In genomic region chr3:62622553-62623174, GRCh38 we compare ENCODE assay signal across 8 cellular contexts.
DNase-seq lines count a peak whose midpoint lies in the region; FAIRE-seq and TF ChIP-seq lines count a peak whose summit lies in the region.

No MANE protein-coding gene starts in this region.

- no peaks in the 10 kb centered on the region for H3K79me2 ChIP-seq in Karpas-422 (ENCODE audit: low read length)

- H3K27me3 ChIP-seq in Karpas-422 (ENCODE audit: low read length), result no peaks in the 10 kb centered on the region
- H3K27me3 ChIP-seq in effector memory CD4-positive, alpha-beta T cell (replicated peaks; ENCODE audit: control insufficient read depth, insufficient read depth, low read length, poor library complexity, severe bottlenecking), result no peaks in the 10 kb centered on the region

- no peaks in the 10 kb centered on the region for H4K20me1 ChIP-seq in Karpas-422 (ENCODE audit: insufficient read depth, low read depth, low read length)

- H2AFZ ChIP-seq in Karpas-422 (ENCODE audit: low read length), result no peak overlapping the region

- H3K9me3 ChIP-seq in Karpas-422 (ENCODE audit: low read length), result no peaks in the 10 kb centered on the region
- no peaks in the 10 kb centered on the region for H3K9me3 ChIP-seq in effector memory CD4-positive, alpha-beta T cell (ENCODE audit: control insufficient read depth, low read length)

- TF ChIP-seq CTCF in 22Rv1 (IDR thresholded peaks at IDR 0.05) (peak; percentile 77), GM12864 (IDR thresholded peaks at IDR 0.05; ENCODE audit: low read depth, low read length, missing control alignments) (peak; percentile 58)

- no peak overlapping the region for H3K9ac ChIP-seq in Karpas-422 (ENCODE audit: low read length)

- H3K27ac ChIP-seq in 22Rv1 (no peak overlapping the region), Karpas-422 (ENCODE audit: low read length) (no peak overlapping the region)
- no peak overlapping the region for H3K27ac ChIP-seq in effector memory CD4-positive, alpha-beta T cell (ENCODE audit: insufficient read depth, low read length, poor library complexity, severe bottlenecking)

- FAIRE-seq in frontal cortex (lab: Jason Lieb, UNC), result peak; percentile 31

- H3K36me3 ChIP-seq in Karpas-422 (ENCODE audit: insufficient read depth, low read length), result no peaks in the 10 kb centered on the region
- H3K36me3 ChIP-seq in effector memory CD4-positive, alpha-beta T cell (ENCODE audit: control insufficient read depth, insufficient read depth, low read length), result no peaks in the 10 kb centered on the region

- DNase-seq in GM12864 (ENCODE audit: low read depth), result peak; percentile 15
- peak; percentile 85 for DNase-seq in Karpas-422
- DNase-seq in SKM-1 treated with dmso at 0.1 percent for 144 hours (lab: John Stamatoyannopoulos, UW; ENCODE audit: unreplicated experiment), result peak; percentile 38
- peak in 1 of 2 donors; percentile 12 for DNase-seq in frontal cortex (ENCODE audit: low spot score in 2 of 2)
- DNase-seq in putamen (ENCODE audit: low spot score), result peak; percentile 26
- DNase-seq in effector memory CD4-positive, alpha-beta T cell, result no peak
- DNase-seq in stimulated activated CD4-positive, alpha-beta T cell treated with anti-CD3 and anti-CD28 coated beads, Interleukin-12 subunit alpha, Interleukin-12 subunit beta, amount 100 ng/mL, for 4 hours, result no peak

- H3K4me3 ChIP-seq in GM12864 (ENCODE audit: low read depth, low read length), result no peak overlapping the region
- no peak overlapping the region for H3K4me3 ChIP-seq in Karpas-422 (ENCODE audit: low read length)
- H3K4me3 ChIP-seq in effector memory CD4-positive, alpha-beta T cell (ENCODE audit: insufficient read depth, low read depth, low read length, poor library complexity, severe bottlenecking), result no peak overlapping the region

- no peaks in the 10 kb centered on the region for H3K9me2 ChIP-seq in Karpas-422 (replicated peaks; ENCODE audit: insufficient read depth, low read length)

- H3K4me1 ChIP-seq in Karpas-422 (ENCODE audit: low read length), result peaks cover 11% of the 10 kb centered on the region
- H3K4me1 ChIP-seq in effector memory CD4-positive, alpha-beta T cell (ENCODE audit: control insufficient read depth, insufficient read depth, low read length, poor library complexity, severe bottlenecking), result no peaks in the 10 kb centered on the region

- no peak overlapping the region for H3K4me2 ChIP-seq in Karpas-422 (ENCODE audit: low read depth, low read length, poor library complexity, severe bottlenecking)

Comparison
In these comparisons a context has a peak if more than half of its experiments do, and no peak if none do; other contexts are left out.
1. DNase-seq: peak in GM12864 (single experiment), Karpas-422 (single experiment), SKM-1 treated with dmso at 0.1 percent for 144 hours (single experiment) and putamen (single experiment); none in effector memory CD4-positive, alpha-beta T cell (0 of 3) and stimulated activated CD4-positive, alpha-beta T cell treated with anti-CD3 and anti-CD28 coated beads, Interleukin-12 subunit alpha, Interleukin-12 subunit beta, amount 100 ng/mL, for 4 hours (single experiment).